Comparison of ENCODE assay signal across 18 cellular contexts in the genomic region with DNA sequence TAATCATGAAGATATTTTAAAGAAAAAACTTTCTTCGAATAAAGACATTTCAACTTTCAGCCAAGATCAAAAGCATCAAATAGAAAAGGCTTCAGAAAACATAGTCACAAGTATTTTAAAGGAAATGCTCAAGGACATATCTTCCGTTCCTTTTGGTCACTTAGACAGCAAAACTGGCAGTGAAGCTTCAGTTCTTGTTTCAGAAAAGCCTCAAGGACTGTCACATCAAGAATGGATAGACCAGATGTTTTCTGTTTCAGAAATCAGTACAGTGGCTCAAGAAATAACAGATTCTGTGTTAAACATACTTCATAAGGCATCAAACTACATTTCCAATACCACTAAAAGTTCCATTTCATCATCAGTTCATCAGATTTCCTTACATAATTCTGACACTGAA. TPM values are rescaled to one million over a fixed set of nuclear protein-coding genes. Genes with fewer than 3 reads are reported as not detected.
DNase-seq lines count a peak whose midpoint lies in the region; ATAC-seq and TF ChIP-seq lines count a peak whose summit lies in the region.
"Had no signal": no experiment of that assay in that cellular context is flagged by ENCODE, and none has a peak within 500 bp of the region (broad histone marks: within the 10 kb centered on the region; RNA-seq: fewer than 3 reads in every experiment).

No MANE protein-coding gene starts in this region.

- H3F3A ChIP-seq in MM.1S (ENCODE audit: insufficient read depth, low read length), result peaks cover 10% of the 10 kb centered on the region

- H3K4me3 ChIP-seq in MM.1S (ENCODE audit: low read length), result peak overlapping the region; percentile 12; the same call in 1 of the 2 replicates
- H3K4me3 ChIP-seq: SK-N-MC had no signal

- TF ChIP-seq CTCF in MM.1S (IDR thresholded peaks at IDR 0.05; ENCODE audit: low read length), result no peak

- DNase-seq in MM.1S, result peak; percentile 85
- DNase-seq in NCI-H524 treated with DMSO at 0.1 percent for 48 hours (lab: John Stamatoyannopoulos, UW), result no peak
- no peak for DNase-seq in ureter (ENCODE audit: low spot score)
- DNase-seq: CD4-positive, alpha-beta memory T cell; DMS79 treated with DMSO at 0.1 percent for 48 hours; KBM-7; NCI-H1105; NCI-H1694 treated with DMSO at 0.1 percent for 48 hours; NCI-H345; NCI-H69; T-helper 1 cell had no signal

- H3K79me2 ChIP-seq in MM.1S (ENCODE audit: low read length), result no peaks in the 10 kb centered on the region

- no peaks in the 10 kb centered on the region for H3K9me3 ChIP-seq in MM.1S (replicated peaks; ENCODE audit: insufficient read depth, low read length)

- H3K27me3 ChIP-seq in MM.1S (replicated peaks; ENCODE audit: insufficient read depth, low read length), result no peaks in the 10 kb centered on the region

- H3K4me2 ChIP-seq in MM.1S (ENCODE audit: low read depth, low read length), result peak overlapping the region; percentile 36

- H3K9me2 ChIP-seq in MM.1S (replicated peaks; ENCODE audit: insufficient read depth, low read length), result no peaks in the 10 kb centered on the region

- H4K20me1 ChIP-seq in MM.1S (ENCODE audit: insufficient read depth, low read length), result no peaks in the 10 kb centered on the region

- H3K4me1 ChIP-seq in MM.1S (ENCODE audit: low read length), result peaks cover 39% of the 10 kb centered on the region

- no peaks in the 10 kb centered on the region for H3K36me3 ChIP-seq in MM.1S (replicated peaks; ENCODE audit: insufficient read depth, low read length)

- peak overlapping the region; percentile 61; the same call in 1 of the 2 replicates for H3K27ac ChIP-seq in MM.1S (ENCODE audit: low read length)
- H3K27ac ChIP-seq: SK-N-MC had no signal

- ATAC-seq in GM18519 (IDR thresholded peaks at IDR 0.05; ENCODE audit: low FRiP score, unreplicated experiment) (peak; percentile 32), GM21515 (IDR thresholded peaks at IDR 0.05; ENCODE audit: unreplicated experiment) (peak; percentile 62), HG02852 (IDR thresholded peaks at IDR 0.05; ENCODE audit: unreplicated experiment) (peak; percentile 54), GM18861 (IDR thresholded peaks at IDR 0.05; ENCODE audit: unreplicated experiment) (no peak), HG02981 (IDR thresholded peaks at IDR 0.05; ENCODE audit: unreplicated experiment) (no peak)
- ATAC-seq: Right ventricle myocardium inferior had no signal

- no peak overlapping the region for H3K9ac ChIP-seq in MM.1S (ENCODE audit: low read length)

- H2AFZ ChIP-seq in MM.1S (ENCODE audit: low read length), result 0 out of 2 replicates have a peak overlapping the region, but pooled peaks have one; percentile 5

RNA-seq across cellular contexts. Expression of a gene that starts 51.8 kb away (rescaled TPM):
- 5.8 TPM for total RNA-seq in ureter

Comparison
In these comparisons a context has a peak if more than half of its experiments do, and no peak if none do; other contexts are left out.
1. ATAC-seq: peak in GM18519 (single experiment), GM21515 (single experiment) and HG02852 (single experiment); none in GM18861 (single experiment) and HG02981 (single experiment).